8 cellular contexts compared by ENCODE assay signal in genomic region chr10:93813507-93814465, GRCh38. TPM values are rescaled to one million over a fixed set of nuclear protein-coding genes. Genes with fewer than 3 reads are reported as not detected.
DNase-seq lines count a peak whose midpoint lies in the region; ATAC-seq and TF ChIP-seq lines count a peak whose summit lies in the region.

No MANE protein-coding gene starts in this region.

- peak; percentile 14 for TF ChIP-seq CTCF in mesothelial cell of epicardium (IDR thresholded peaks at IDR 0.05; ENCODE audit: unreplicated experiment)
- peak; percentile 5 to 54 (median 26) for TF ChIP-seq CTCF in testis (IDR thresholded peaks at IDR 0.05)

- intact Hi-C loops in testis (cut with DNase I; ENCODE audit: low total_unique reads) = loop anchor here (10.0 kb wide), 1 partner anchor 109 kb away; the partner anchor contains the start of gene FRA10AC1

- no peak for TF ChIP-seq POLR2A in testis (IDR thresholded peaks at IDR 0.05)

- ATAC-seq in GM18502 (IDR thresholded peaks at IDR 0.05; ENCODE audit: poor library complexity, unreplicated experiment) (peak; percentile 69), HG03457 (IDR thresholded peaks at IDR 0.05; ENCODE audit: unreplicated experiment) (no peak)
- peak; percentile 67 to 68 for ATAC-seq in activated CD4-positive, CD25-positive, alpha-beta regulatory T cell treated with anti-CD3 and anti-CD28 coated beads, Interleukin-2, amount 50 U/mL, for 24 hours

- H3K9me3 ChIP-seq in testis = no peaks in the 10 kb centered on the region

- H3K4me3 Mint-ChIP-seq in mesothelial cell of epicardium = no peak overlapping the region

- 66 to 68% methylated on average over 8 of the region's 8 CpGs for WGBS in testis, 2 donors

- peaks cover 7% of the 10 kb centered on the region for H3K4me1 ChIP-seq in testis

- peaks cover 22% of the 10 kb centered on the region for H3K27me3 Mint-ChIP-seq in mesothelial cell of epicardium (ENCODE audit: low read depth)

- H3K27ac ChIP-seq in testis = no peak overlapping the region

- no peaks in the 10 kb centered on the region for H3K36me3 Mint-ChIP-seq in mesothelial cell of epicardium

- H3K36me3 ChIP-seq in testis (ENCODE audit: low read depth, missing control alignments) = no peaks in the 10 kb centered on the region

- peaks cover 15% of the 10 kb centered on the region for H3K4me1 Mint-ChIP-seq in mesothelial cell of epicardium

- H3K4me3 ChIP-seq in testis = no peak overlapping the region

- H3K9me3 Mint-ChIP-seq in mesothelial cell of epicardium = peaks cover 4% of the 10 kb centered on the region

- H3K27me3 ChIP-seq in testis = no peaks in the 10 kb centered on the region

- DNase-seq in AG20443 (ENCODE audit: low spot score) (peak; percentile 63), M059J (ENCODE audit: low read depth) (peak; percentile 60), mesothelial cell of epicardium (ENCODE audit: low spot score in 2 of 2, unreplicated experiment in 2 of 2) (no peak), testis (peak; percentile 81)
- DNase-seq in effector CD4-positive, alpha-beta T cell = peak; percentile 4

- H3K27ac Mint-ChIP-seq in mesothelial cell of epicardium = no peak overlapping the region

RNA-seq across cellular contexts. Expression of gene LGI1, which starts 56.0 kb away (rescaled TPM):
- 0.39 TPM in 1 of 2 replicates, not detected in the other for total RNA-seq in M059J (2014; rRNA removed; shearing (Covaris generic))
- total RNA-seq in mesothelial cell of epicardium (0.13 to 0.59 TPM in 2 of 3 replicates, not detected in the other), testis (1 to 10 TPM in 1 of 2 donors, under 1 TPM in 1; 0.56 to 1.0 TPM)
- polyA plus RNA-seq in testis (ENCODE audit: insufficient read depth, low read depth, low replicate concordance) = 2.1 TPM

Comparison
In these comparisons a context has a peak if more than half of its experiments do, and no peak if none do; other contexts are left out.
1. DNase-seq: peak in AG20443 (single experiment), M059J (single experiment), effector CD4-positive, alpha-beta T cell (single experiment) and testis (single experiment); none in mesothelial cell of epicardium (0 of 2).